In the genomic region with DNA sequence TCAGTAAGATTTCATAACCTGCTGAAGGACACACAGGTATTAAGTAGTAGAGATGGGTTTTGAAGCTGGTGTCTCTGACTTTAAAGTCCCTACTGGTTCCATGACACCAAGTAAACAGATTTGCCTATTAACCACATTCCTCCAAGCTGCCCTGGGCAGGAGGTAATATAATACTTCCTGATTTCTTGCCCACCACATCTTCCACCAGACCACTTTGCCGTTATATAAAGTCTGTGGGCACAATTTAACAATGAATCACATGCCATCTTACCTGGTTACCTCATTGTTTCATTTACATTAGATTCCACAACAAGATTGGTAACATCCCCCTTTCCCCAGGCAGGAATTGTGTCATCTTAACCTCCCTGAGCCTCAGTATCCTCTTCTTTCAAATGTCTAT, we compare ENCODE assay signal across 12 cellular contexts. TPM values are rescaled to one million over a fixed set of nuclear protein-coding genes. Genes with fewer than 3 reads are reported as not detected.
A peak's percentile ranks its signal among the peaks of the same experiment; 100 is the strongest.
DNase-seq lines count a peak whose midpoint lies in the region; TF ChIP-seq lines count a peak whose summit lies in the region.
"Had no signal": no experiment of that assay in that cellular context is flagged by ENCODE, and none has a peak within 500 bp of the region (broad histone marks: within the 10 kb centered on the region; RNA-seq: fewer than 3 reads in every experiment).

No MANE protein-coding gene starts in this region.

- H2BK5ac ChIP-seq in neuronal stem cell (ENCODE audit: low read length): no peak overlapping the region

- no peak overlapping the region for H2AK5ac ChIP-seq in neuronal stem cell (ENCODE audit: low read depth, low read length)

- no peak overlapping the region for H3K23ac ChIP-seq in neuronal stem cell (ENCODE audit: low read depth, low read length, poor library complexity)

- H3K9me3 ChIP-seq in mammary epithelial cell (replicated peaks; ENCODE audit: insufficient read depth, low read length) (no peaks in the 10 kb centered on the region), neuronal stem cell (replicated peaks in 1 of 2; ENCODE audit: control insufficient read depth in 2 of 2, insufficient read depth in 1 of 2, low read depth in 1 of 2, low read length in 2 of 2) (no peaks in the 10 kb centered on the region)
- H3K9me3 ChIP-seq: esophagus squamous epithelium, transverse colon had no signal

- H4K20me1 ChIP-seq in mammary epithelial cell (ENCODE audit: insufficient read depth, low read length): no peaks in the 10 kb centered on the region

- H4K8ac ChIP-seq in neuronal stem cell (ENCODE audit: low read depth, low read length): no peak overlapping the region

- H3K27ac ChIP-seq in mammary epithelial cell (ENCODE audit: insufficient read depth, low read depth, low read length) (no peak overlapping the region), neuronal stem cell (replicated peaks; ENCODE audit: low read length) (no peak overlapping the region)

- CTCF ChIA-PET in mammary epithelial cell (lab: Charles Lee; ENCODE audit: low non-redundant PET): interaction anchor here (0.7 kb wide), 1 partner anchor 22 kb away, joined by 3 read pairs; no protein-coding TSS in a partner anchor

- peaks cover 9% of the 10 kb centered on the region for H3K4me1 ChIP-seq in mammary epithelial cell (ENCODE audit: insufficient read depth, low read length)
- H3K4me1 ChIP-seq in neuronal stem cell (ENCODE audit: control insufficient read depth in 2 of 2, insufficient read depth in 1 of 2, low read depth in 1 of 2, low read length in 2 of 2): peaks cover 10 to 15% of the 10 kb centered on the region in 2 donors

- H3K4ac ChIP-seq in neuronal stem cell (ENCODE audit: low read length): no peak overlapping the region

- H2AFZ ChIP-seq in mammary epithelial cell (ENCODE audit: low read depth, low read length): peak overlapping the region; percentile 99
- peak overlapping the region; percentile 93 for H2AFZ ChIP-seq in neuronal stem cell (ENCODE audit: low read length)

- peaks cover 1% of the 10 kb centered on the region for H3K79me1 ChIP-seq in neuronal stem cell (ENCODE audit: low read depth, low read length)

- intact Hi-C loops in mammary epithelial cell (cut with micrococcal nuclease): loop anchor here (1.0 kb wide), 2 partner anchors 35 to 41 kb away; a partner anchor contains a TSS

- in situ Hi-C loops in mammary epithelial cell (cut with MboI; ENCODE audit: low sequenced_read_pairs in 2 of 2): no loop called here

- no peak overlapping the region for H3K4me3 ChIP-seq in NB4 (ENCODE audit: low read depth, low read length)
- no peak overlapping the region for H3K4me3 ChIP-seq in mammary epithelial cell (replicated peaks in 1 of 3; ENCODE audit: insufficient read depth in 1 of 3, low read depth in 2 of 3, low read length in 3 of 3)
- H3K4me3 ChIP-seq in neuronal stem cell (ENCODE audit: low read length in 2 of 2): no peak overlapping the region

- H3K27me3 ChIP-seq in mammary epithelial cell (ENCODE audit: insufficient read depth, low read length) (no peaks in the 10 kb centered on the region), neuronal stem cell (ENCODE audit: control insufficient read depth in 3 of 3, insufficient read depth in 3 of 3, low read depth in 1 of 3, low read length in 3 of 3) (no peaks in the 10 kb centered on the region)
- H3K27me3 ChIP-seq: esophagus squamous epithelium, transverse colon had no signal

- no peak for TF ChIP-seq CTCF in NB4 (IDR thresholded peaks at IDR 0.05; ENCODE audit: low read depth, low read length)
- TF ChIP-seq CTCF in mammary epithelial cell (conservative IDR thresholded peaks at IDR 0.05 in 1 of 2, IDR thresholded peaks at IDR 0.05 in 1 of 2; ENCODE audit: extremely low read depth in 1 of 2, insufficient read depth in 1 of 2, low read depth in 1 of 2, low read length in 2 of 2): no peak

- TF ChIP-seq POLR2A in NB4 (IDR thresholded peaks at IDR 0.05; ENCODE audit: extremely low read depth, insufficient read length): no peak

- dilution Hi-C loops in mammary epithelial cell (cut with HindIII; ENCODE audit: low sequenced_read_pairs): no loop called here

- H3K18ac ChIP-seq in neuronal stem cell (ENCODE audit: low read length): no peak overlapping the region

- no peak overlapping the region for H2BK120ac ChIP-seq in neuronal stem cell (ENCODE audit: low read depth, low read length)

- H3K36me3 ChIP-seq in mammary epithelial cell (ENCODE audit: insufficient read depth, low read length) (no peaks in the 10 kb centered on the region), neuronal stem cell (replicated peaks in 1 of 2; ENCODE audit: control insufficient read depth in 2 of 2, insufficient read depth in 2 of 2, low read length in 2 of 2) (no peaks in the 10 kb centered on the region)
- H3K36me3 ChIP-seq: transverse colon had no signal

- H4K91ac ChIP-seq in neuronal stem cell (ENCODE audit: low read depth, low read length, poor library complexity): no peak overlapping the region

- H3K4me2 ChIP-seq in mammary epithelial cell (ENCODE audit: insufficient read depth, low read depth, low read length): no peak overlapping the region
- no peak overlapping the region for H3K4me2 ChIP-seq in neuronal stem cell (ENCODE audit: insufficient read depth, low read length, poor library complexity, severe bottlenecking)

- no peak overlapping the region for H3K9ac ChIP-seq in mammary epithelial cell (ENCODE audit: insufficient read depth, low read length)
- no peak overlapping the region for H3K9ac ChIP-seq in neuronal stem cell (ENCODE audit: low read depth, low read length, poor library complexity)

- no TSS peak for BruUV-seq in mammary epithelial cell (replicated peaks; lab: Mats Ljungman, UMichigan)

- 10% methylated on average over 1 of the region's 1 CpG for WGBS in mammary epithelial cell (ENCODE audit: low coverage, missing lambda C conversion rate)
- WGBS in neuronal stem cell (ENCODE audit: extremely low coverage in 2 of 2, insufficient read length in 2 of 2, insufficient replicate concordance in 1 of 2), 2 donors: no CpG with 5 or more reads among the region's 1 CpG

- H3K79me2 ChIP-seq in mammary epithelial cell (ENCODE audit: insufficient read depth, low read length): no peaks in the 10 kb centered on the region

- H2BK12ac ChIP-seq in neuronal stem cell (ENCODE audit: low read length): no peak overlapping the region

- H3K14ac ChIP-seq in neuronal stem cell (ENCODE audit: low read length): no peak overlapping the region

- DNase-seq in NOMO-1 treated with DMSO at 0.1 percent for 48 hours (lab: John Stamatoyannopoulos, UW; ENCODE audit: unreplicated experiment) (peak; percentile 9), NOMO-1 treated with dmso at 0.1 percent for 144 hours (lab: John Stamatoyannopoulos, UW; ENCODE audit: unreplicated experiment) (no peak), NB4 (ENCODE audit: low read depth) (peak; percentile 71), mammary epithelial cell (no peak), neuronal stem cell (ENCODE audit: low spot score) (no peak), NCI-H446 treated with DMSO at 0.1 percent for 48 hours (lab: John Stamatoyannopoulos, UW) (no peak), activated gamma-delta T cell treated with Interleukin-2 at 50 U/mL for 16 hours (no peak), D341Med (ENCODE audit: low spot score) (no peak)
- DNase-seq: DMS153, esophagus squamous epithelium, NCI-H1417 treated with DMSO at 0.1 percent for 48 hours, transverse colon had no signal

- H2BK15ac ChIP-seq in neuronal stem cell (ENCODE audit: low read length): no peak overlapping the region

RNA-seq across cellular contexts. Expression of a gene that starts 0.9 kb away (rescaled TPM):
- total RNA-seq in mammary epithelial cell: 1 to 10 TPM; 4.3 to 4.7 TPM
- polyA plus RNA-seq in mammary epithelial cell: 4.2 TPM
- 14.7 TPM for polyA minus RNA-seq in mammary epithelial cell
- polyA plus RNA-seq in neuronal stem cell (2013, experiment 1 of 2): 7.7 TPM
- 7.3 TPM for polyA plus RNA-seq in neuronal stem cell (2013, experiment 2 of 2)

RNA-seq across cellular contexts. Expression of a gene that starts 10.7 kb away (rescaled TPM):
- 1 to 10 TPM; 1.7 to 7.5 TPM for total RNA-seq in mammary epithelial cell
- polyA plus RNA-seq in mammary epithelial cell: 8.3 TPM
- 62.6 TPM for polyA minus RNA-seq in mammary epithelial cell
- 105 TPM for polyA plus RNA-seq in neuronal stem cell (2013, experiment 1 of 2)
- polyA plus RNA-seq in neuronal stem cell (2013, experiment 2 of 2): 101 TPM

RNA-seq across cellular contexts. Expression of a gene that starts 24.0 kb away (rescaled TPM):
- 10 to 100 TPM; 12.2 to 73.5 TPM for total RNA-seq in mammary epithelial cell
- 10.4 TPM for polyA plus RNA-seq in mammary epithelial cell
- polyA minus RNA-seq in mammary epithelial cell: 56.5 TPM
- 114 TPM for polyA plus RNA-seq in neuronal stem cell (2013, experiment 1 of 2)
- polyA plus RNA-seq in neuronal stem cell (2013, experiment 2 of 2): 113 TPM

RNA-seq across cellular contexts. Expression of a gene that starts 30.6 kb away (rescaled TPM):
- 1 to 10 TPM; 7.8 to 9.8 TPM for total RNA-seq in mammary epithelial cell
- polyA plus RNA-seq in mammary epithelial cell: 2.9 TPM
- polyA minus RNA-seq in mammary epithelial cell: 2.5 TPM
- polyA plus RNA-seq in neuronal stem cell (2013, experiment 1 of 2): 5.7 TPM
- polyA plus RNA-seq in neuronal stem cell (2013, experiment 2 of 2): 5.5 TPM

RNA-seq across cellular contexts. Expression of a gene that starts 36.4 kb away (rescaled TPM):
- 100 to 1,000 TPM; 407 to 974 TPM for total RNA-seq in mammary epithelial cell
- 2,366 TPM for polyA plus RNA-seq in mammary epithelial cell
- polyA minus RNA-seq in mammary epithelial cell: 2,241 TPM
- polyA plus RNA-seq in neuronal stem cell (2013, experiment 1 of 2): 638 TPM
- polyA plus RNA-seq in neuronal stem cell (2013, experiment 2 of 2): 612 TPM

Comparison
In these comparisons a context has a peak if more than half of its experiments do, and no peak if none do; other contexts are left out.
1. DNase-seq: peak in NOMO-1 treated with DMSO at 0.1 percent for 48 hours (single experiment) and NB4 (single experiment); none in NOMO-1 treated with dmso at 0.1 percent for 144 hours (single experiment), mammary epithelial cell (single experiment), neuronal stem cell (single experiment), NCI-H446 treated with DMSO at 0.1 percent for 48 hours (single experiment), activated gamma-delta T cell treated with Interleukin-2 at 50 U/mL for 16 hours (single experiment) and D341Med (single experiment).